1 cellular context compared by ENCODE assay signal in genomic region chr9:137455361-137455991, GRCh38.
TF ChIP-seq lines count a peak whose summit lies in the region.

No MANE protein-coding gene starts in this region.

TF ChIP-seq in IMR-90, 13 proteins besides CTCF, POLR2A, EP300 and RAD21 (continued from another document):
- TF ChIP-seq CHD1 (IDR thresholded peaks at IDR 0.05; ENCODE audit: low read depth, low read length) (no peak), BHLHE40 (IDR thresholded peaks at IDR 0.05; ENCODE audit: low read depth, low read length) (no peak), ELK1 (IDR thresholded peaks at IDR 0.05; ENCODE audit: borderline replicate concordance, low read depth, low read length) (no peak), SMC3 (IDR thresholded peaks at IDR 0.05; ENCODE audit: low read depth, low read length) (no peak), MAFK (IDR thresholded peaks at IDR 0.05; ENCODE audit: low read depth, low read length) (no peak), FOS (IDR thresholded peaks at IDR 0.05; ENCODE audit: low read depth, low read length) (no peak), CEBPB (IDR thresholded peaks at IDR 0.05; ENCODE audit: low read depth, low read length) (no peak), RFX5 (IDR thresholded peaks at IDR 0.05; ENCODE audit: low read depth, low read length) (no peak), MXI1 (IDR thresholded peaks at IDR 0.05; ENCODE audit: borderline replicate concordance, low read depth, low read length) (no peak), USF2 (IDR thresholded peaks at IDR 0.05; ENCODE audit: low read depth, low read length) (no peak)
